24 cellular contexts compared by ENCODE assay signal in the genomic region with DNA sequence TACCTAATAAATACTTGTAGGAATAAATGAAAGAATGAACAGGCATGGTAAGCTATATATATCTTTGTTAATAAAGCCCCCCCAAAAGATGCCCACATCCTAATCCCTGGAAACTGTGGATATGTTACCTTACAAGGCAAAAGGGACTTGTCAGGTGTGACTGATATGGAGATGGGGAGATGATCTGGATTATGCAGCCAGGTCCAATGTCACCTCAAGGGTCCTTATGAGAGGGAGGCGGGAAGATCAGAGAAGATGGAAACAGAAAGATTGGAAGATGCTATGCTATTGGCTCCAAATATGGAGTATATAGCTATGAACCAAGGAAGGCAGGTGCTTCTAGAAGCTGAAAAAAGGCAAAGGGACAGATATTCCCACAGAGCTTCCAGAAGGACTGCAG. TPM values are rescaled to one million over a fixed set of nuclear protein-coding genes. Genes with fewer than 3 reads are reported as not detected.
DNase-seq lines count a peak whose midpoint lies in the region; ATAC-seq and TF ChIP-seq lines count a peak whose summit lies in the region.
"Had no signal": no experiment of that assay in that cellular context is flagged by ENCODE, and none has a peak within 500 bp of the region (broad histone marks: within the 10 kb centered on the region; RNA-seq: fewer than 3 reads in every experiment).

No MANE protein-coding gene starts in this region.

- H3K9me3 Mint-ChIP-seq in activated CD4-positive, alpha-beta T cell treated with anti-CD3 and anti-CD28 coated beads, Interleukin-2, amount 10 ng/mL, durations not matched to agents 7 days and 5 days, result no peaks in the 10 kb centered on the region
- H3K9me3 Mint-ChIP-seq in activated naive CD8-positive, alpha-beta T cell treated with anti-CD3 and anti-CD28 coated beads, Interleukin-2, amount 50 U/mL, for 24 hours, result no peaks in the 10 kb centered on the region

- peaks cover 20% of the 10 kb centered on the region for H3K4me1 ChIP-seq in ACC112 (ENCODE audit: control insufficient read depth, insufficient read depth, low read length, unreplicated experiment)
- H3K4me1 ChIP-seq in heart left ventricle, result peaks cover 0 to 24% (median 12%) of the 10 kb centered on the region in 12 donors

- H3K36me3 Mint-ChIP-seq in activated CD4-positive, alpha-beta T cell treated with anti-CD3 and anti-CD28 coated beads, Interleukin-2, amount 10 ng/mL, durations not matched to agents 7 days and 5 days (ENCODE audit: low read depth), result peaks cover 32% of the 10 kb centered on the region
- H3K36me3 Mint-ChIP-seq in T-helper 17 cell (ENCODE audit: low read depth), result peaks cover 16% of the 10 kb centered on the region
- peaks cover 52% of the 10 kb centered on the region for H3K36me3 Mint-ChIP-seq in activated naive CD8-positive, alpha-beta T cell treated with anti-CD3 and anti-CD28 coated beads, Interleukin-2, amount 50 U/mL, for 24 hours (ENCODE audit: low read depth)

- POLR2A ChIA-PET in activated CD4-positive, alpha-beta T cell treated with anti-CD3 and anti-CD28 coated beads, Interleukin-2, amount 10 ng/mL, durations not matched to agents 7 days and 5 days (lab: Charles Lee), result no interaction called here

- DNase-seq in activated CD4-positive, alpha-beta T cell treated with anti-CD3 and anti-CD28 coated beads, Interleukin-2, amount 10 ng/mL, durations not matched to agents 7 days and 5 days, result no peak
- DNase-seq in activated CD4-positive, alpha-beta T cell treated with anti-CD3 and anti-CD28 coated beads for 4 hours, result no peak
- DNase-seq in T-helper 17 cell, result no peak
- no peak for DNase-seq in activated naive CD8-positive, alpha-beta T cell treated with anti-CD3 and anti-CD28 coated beads, Interleukin-2, amount 50 U/mL, for 24 hours
- DNase-seq in DMS79 treated with DMSO at 0.1 percent for 48 hours (lab: John Stamatoyannopoulos, UW), result no peak
- DNase-seq in heart left ventricle, result no peak
- DNase-seq in stimulated activated CD4-positive, alpha-beta T cell treated with anti-CD3 and anti-CD28 coated beads, Interleukin-2, amount 100 ng/mL, for 24 hours, result no peak
- DNase-seq: activated effector memory CD4-positive, alpha-beta T cell treated with Interleukin-2 at 50 U/mL for 16 hours; amygdala; DMS 273 treated with DMSO at 0.1 percent for 48 hours; H7; islet precursor cell; left lung; NCI-H1048; NCI-H1694; NCI-H82; retina had no signal

- peaks cover 29% of the 10 kb centered on the region for H3K79me2 ChIP-seq in ACC112 (ENCODE audit: control insufficient read depth, insufficient read depth, low read length, unreplicated experiment)
- H3K79me2 ChIP-seq: parathyroid adenoma had no signal

- TF ChIP-seq POLR2A in heart left ventricle (IDR thresholded peaks at IDR 0.05), result no peak

- 94 to 100% (median 94%) methylated on average over 1 of the region's 1 CpG for WGBS in heart left ventricle, 4 donors

- intact Hi-C loops in heart left ventricle (cut with DNase I), result no loop called here

- H3K4me3 ChIP-seq in ACC112 (ENCODE audit: low read depth, low read length) (no peak overlapping the region), heart left ventricle (no peak overlapping the region)
- H3K4me3 ChIP-seq: A549, left lung, thoracic aorta, vagina had no signal

- H3K9me3 ChIP-seq in T-helper 17 cell (ENCODE audit: control insufficient read depth, low read length, poor library complexity, severe bottlenecking) (no peaks in the 10 kb centered on the region), heart left ventricle (no peaks in the 10 kb centered on the region)
- H3K9me3 ChIP-seq: A549, left lung, thoracic aorta, vagina had no signal

- peaks cover 54% of the 10 kb centered on the region for H3K4me1 Mint-ChIP-seq in activated CD4-positive, alpha-beta T cell treated with anti-CD3 and anti-CD28 coated beads, Interleukin-2, amount 10 ng/mL, durations not matched to agents 7 days and 5 days
- peaks cover 40% of the 10 kb centered on the region for H3K4me1 Mint-ChIP-seq in T-helper 17 cell
- peaks cover 61% of the 10 kb centered on the region for H3K4me1 Mint-ChIP-seq in activated naive CD8-positive, alpha-beta T cell treated with anti-CD3 and anti-CD28 coated beads, Interleukin-2, amount 50 U/mL, for 24 hours

- H3K27ac ChIP-seq in ACC112 (ENCODE audit: low read depth, low read length) (peak overlapping the region; percentile 13; the same call in 1 of the 2 replicates), heart left ventricle (no peak overlapping the region)
- H3K27ac ChIP-seq: A549, left lung, parathyroid adenoma, thoracic aorta, vagina had no signal

- ATAC-seq in T-helper 17 cell, result no peak
- no peak for ATAC-seq in activated naive CD8-positive, alpha-beta T cell treated with anti-CD3 and anti-CD28 coated beads, Interleukin-2, amount 50 U/mL, for 24 hours
- ATAC-seq in heart left ventricle, result no peak
- ATAC-seq: A549, esophagus mucosa, left lung had no signal

- CTCF ChIA-PET in activated CD4-positive, alpha-beta T cell treated with anti-CD3 and anti-CD28 coated beads, Interleukin-2, amount 10 ng/mL, durations not matched to agents 7 days and 5 days (lab: Charles Lee), result interaction anchor here (1.3 kb wide), 1 partner anchor 9 kb away, joined by 4 read pairs; no protein-coding TSS in a partner anchor

- TF ChIP-seq CTCF in heart left ventricle (IDR thresholded peaks at IDR 0.05), result no peak

- H3K27me3 ChIP-seq in ACC112 (ENCODE audit: insufficient read depth, low read length) (no peaks in the 10 kb centered on the region), heart left ventricle (no peaks in the 10 kb centered on the region)
- H3K27me3 ChIP-seq: left lung, vagina had no signal

- H2AFZ ChIP-seq in ACC112 (ENCODE audit: low read length, unreplicated experiment), result no peak overlapping the region
- H2AFZ ChIP-seq: parathyroid adenoma had no signal

- H3K27me3 Mint-ChIP-seq in activated CD4-positive, alpha-beta T cell treated with anti-CD3 and anti-CD28 coated beads, Interleukin-2, amount 10 ng/mL, durations not matched to agents 7 days and 5 days, result peaks cover 2% of the 10 kb centered on the region
- no peaks in the 10 kb centered on the region for H3K27me3 Mint-ChIP-seq in T-helper 17 cell
- no peaks in the 10 kb centered on the region for H3K27me3 Mint-ChIP-seq in activated naive CD8-positive, alpha-beta T cell treated with anti-CD3 and anti-CD28 coated beads, Interleukin-2, amount 50 U/mL, for 24 hours
- H3K27me3 Mint-ChIP-seq: IgD-negative memory B cell had no signal

- no peak overlapping the region for H3K4me3 Mint-ChIP-seq in activated CD4-positive, alpha-beta T cell treated with anti-CD3 and anti-CD28 coated beads, Interleukin-2, amount 10 ng/mL, durations not matched to agents 7 days and 5 days
- no peak overlapping the region for H3K4me3 Mint-ChIP-seq in T-helper 17 cell
- H3K4me3 Mint-ChIP-seq in activated naive CD8-positive, alpha-beta T cell treated with anti-CD3 and anti-CD28 coated beads, Interleukin-2, amount 50 U/mL, for 24 hours, result peak overlapping the region; percentile 100

- H3K36me3 ChIP-seq in ACC112 (ENCODE audit: insufficient read depth, low read length) (peaks cover 3% of the 10 kb centered on the region; the same call in 1 of the 2 replicates), heart left ventricle (peaks cover 5 to 61% (median 48%) of the 10 kb centered on the region in 9 donors)

- H3K27ac Mint-ChIP-seq in activated CD4-positive, alpha-beta T cell treated with anti-CD3 and anti-CD28 coated beads, Interleukin-2, amount 10 ng/mL, durations not matched to agents 7 days and 5 days, result peak overlapping the region; percentile 89
- H3K27ac Mint-ChIP-seq in T-helper 17 cell, result peak overlapping the region; percentile 76
- H3K27ac Mint-ChIP-seq in activated naive CD8-positive, alpha-beta T cell treated with anti-CD3 and anti-CD28 coated beads, Interleukin-2, amount 50 U/mL, for 24 hours, result peak overlapping the region; percentile 99
- H3K27ac Mint-ChIP-seq: IgD-negative memory B cell had no signal

RNA-seq across cellular contexts. Expression of a gene that starts 3.4 kb away (rescaled TPM):
- 10 to 100 TPM; 36.0 to 39.0 TPM for total RNA-seq in activated CD4-positive, alpha-beta T cell treated with anti-CD3 and anti-CD28 coated beads, Interleukin-2, amount 10 ng/mL, durations not matched to agents 7 days and 5 days
- total RNA-seq in T-helper 17 cell, result 10 to 100 TPM; 52.9 to 63.0 TPM
- total RNA-seq in heart left ventricle, result 10 to 100 TPM; 12.7 to 23.8 (median 17.4) TPM
- 10 to 100 TPM; 16.1 to 27.1 TPM for polyA plus RNA-seq in heart left ventricle
